ENCODE assay signal across 9 cellular contexts in the genomic region with DNA sequence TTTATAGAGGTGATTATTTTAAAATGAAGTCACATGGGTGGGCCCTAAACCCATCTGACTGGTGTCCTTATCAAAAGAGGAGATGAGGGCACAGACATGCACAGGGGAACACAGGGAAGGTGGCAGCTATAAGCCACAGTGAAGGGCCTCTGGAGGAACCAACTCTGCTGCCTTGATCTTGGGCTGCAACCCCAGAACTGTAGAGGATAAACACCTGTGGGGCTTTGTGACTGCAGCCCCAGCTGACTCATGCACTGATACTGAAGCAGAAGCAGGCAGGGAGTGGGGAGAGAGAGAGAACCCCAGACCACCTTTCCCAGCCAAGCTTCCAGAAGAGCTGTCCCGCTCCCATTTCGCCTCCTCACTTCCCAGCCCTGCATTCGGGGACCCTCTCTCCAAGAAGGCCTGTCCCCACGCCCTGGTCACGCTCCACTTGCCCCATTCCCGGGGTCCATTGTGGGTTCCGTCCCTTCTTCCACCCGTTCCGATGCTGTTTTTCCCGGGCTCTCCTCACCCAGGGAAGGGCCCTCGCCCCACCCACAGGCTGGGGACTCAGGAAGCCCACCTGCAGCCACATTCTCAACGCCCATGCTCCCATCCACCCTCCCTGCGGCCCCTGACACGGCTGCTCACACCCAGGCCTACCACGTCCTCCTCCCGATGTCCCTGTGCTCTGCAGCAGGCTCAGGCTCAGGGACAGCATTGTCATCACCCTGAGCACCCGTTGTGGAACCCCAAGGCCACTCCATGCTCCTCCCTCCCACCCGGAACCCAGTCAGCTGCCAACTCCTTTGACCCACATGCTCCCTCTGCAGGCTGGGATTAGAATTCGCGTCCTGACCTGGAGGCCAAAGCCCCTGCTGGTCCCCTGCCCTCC.
DNase-seq lines count a peak whose midpoint lies in the region; ATAC-seq, FAIRE-seq and TF ChIP-seq lines count a peak whose summit lies in the region.
"Had no signal": no experiment of that assay in that cellular context is flagged by ENCODE, and none has a peak within 500 bp of the region (broad histone marks: within the 10 kb centered on the region; RNA-seq: fewer than 3 reads in every experiment).

No MANE protein-coding gene starts in this region.

- POLR2A ChIA-PET in BJ (lab: Charles Lee), result no interaction called here
- POLR2A ChIA-PET in RWPE1 (lab: Yijun Ruan, JAX; ENCODE audit: low non-redundant PET), result no interaction called here
- POLR2A ChIA-PET in naive thymus-derived CD8-positive, alpha-beta T cell (lab: Charles Lee), result no interaction called here
- POLR2A ChIA-PET in naive thymus-derived CD4-positive, alpha-beta T cell (lab: Charles Lee), result no interaction called here

- DNase-seq in BJ (ENCODE audit: low read depth) (no peak), GM18507 (ENCODE audit: extremely low spot score, insufficient read length, low read depth) (peak; percentile 54), RWPE1 (ENCODE audit: low spot score) (peak; percentile 63), fibroblast of villous mesenchyme (ENCODE audit: low read depth) (peak; percentile 26)
- DNase-seq in stimulated activated CD4-positive, alpha-beta T cell treated with anti-CD3 and anti-CD28 coated beads, Interleukin-2, amount 100 ng/mL, for 24 hours, result peak; percentile 21 to 31
- DNase-seq in naive thymus-derived CD8-positive, alpha-beta T cell, result no peak
- no peak for DNase-seq in naive thymus-derived CD4-positive, alpha-beta T cell

- FAIRE-seq in GM18507 (lab: Jason Lieb, UNC), result peak; percentile 26

- H3K27me3 ChIP-seq in BJ (ENCODE audit: control insufficient read depth, insufficient read depth, low read length), result peaks cover 10% of the 10 kb centered on the region
- no peaks in the 10 kb centered on the region for H3K27me3 ChIP-seq in naive thymus-derived CD4-positive, alpha-beta T cell (ENCODE audit: control insufficient read depth in 2 of 2, insufficient read depth in 2 of 2, low read length in 2 of 2)

- H3K27ac ChIP-seq in RWPE1, result no peak overlapping the region
- no peak overlapping the region for H3K27ac ChIP-seq in naive thymus-derived CD4-positive, alpha-beta T cell (ENCODE audit: low read depth, low read length)

- no peak for ATAC-seq in naive thymus-derived CD8-positive, alpha-beta T cell
- no peak for ATAC-seq in naive thymus-derived CD4-positive, alpha-beta T cell
- no peak for ATAC-seq in GM21447 (IDR thresholded peaks at IDR 0.05; ENCODE audit: unreplicated experiment)

- CTCF ChIA-PET in BJ (lab: Yijun Ruan, JAX) (interaction anchor here (0.8 to 3.0 kb wide), 5 partner anchors 11 to 875 kb away, joined by 3 to 10 read pairs (median 6); no protein-coding TSS in a partner anchor), RWPE1 (lab: Yijun Ruan, JAX) (interaction anchor here (0.6 to 1.4 kb wide), 3 partner anchors 8 to 261 kb away, joined by 3 to 4 read pairs (median 4); a partner anchor contains a TSS)
- CTCF ChIA-PET in naive thymus-derived CD4-positive, alpha-beta T cell (lab: Charles Lee), result no interaction called here

- peak; percentile 67 for TF ChIP-seq CTCF in BJ (IDR thresholded peaks at IDR 0.05; ENCODE audit: insufficient read depth, low read depth, low read length)
- TF ChIP-seq CTCF in RWPE1 (conservative IDR thresholded peaks at IDR 0.05; ENCODE audit: low read depth), result no peak; the same call in 1 of the 2 replicates
- peak; percentile 60 for TF ChIP-seq CTCF in fibroblast of villous mesenchyme (IDR thresholded peaks at IDR 0.05; ENCODE audit: insufficient read depth, low read depth, low read length)

- H3K9me3 ChIP-seq in naive thymus-derived CD4-positive, alpha-beta T cell (ENCODE audit: control insufficient read depth in 2 of 3, low read length in 3 of 3), result no peaks in the 10 kb centered on the region

- H3K4me1 Mint-ChIP-seq in naive thymus-derived CD8-positive, alpha-beta T cell, result no peaks in the 10 kb centered on the region
- no peaks in the 10 kb centered on the region for H3K4me1 Mint-ChIP-seq in naive thymus-derived CD4-positive, alpha-beta T cell
- H3K4me1 Mint-ChIP-seq: memory B cell had no signal

- H3K27me3 Mint-ChIP-seq in naive thymus-derived CD8-positive, alpha-beta T cell, result peaks cover 7 to 61% (median 26%) of the 10 kb centered on the region in 5 donors
- H3K27me3 Mint-ChIP-seq in naive thymus-derived CD4-positive, alpha-beta T cell, result peaks cover 0 to 42% (median 17%) of the 10 kb centered on the region in 5 donors

- H3K4me3 ChIP-seq in BJ (ENCODE audit: low read depth, low read length), result no peak overlapping the region
- H3K4me3 ChIP-seq in fibroblast of villous mesenchyme (ENCODE audit: low read depth, low read length), result no peak overlapping the region
- no peak overlapping the region for H3K4me3 ChIP-seq in naive thymus-derived CD4-positive, alpha-beta T cell (ENCODE audit: low read length)

- H3K4me1 ChIP-seq in naive thymus-derived CD4-positive, alpha-beta T cell (ENCODE audit: control insufficient read depth in 2 of 2, insufficient read depth in 2 of 2, low read length in 2 of 2), result no peaks in the 10 kb centered on the region

- no peaks in the 10 kb centered on the region for H3K36me3 ChIP-seq in BJ (ENCODE audit: control insufficient read depth, insufficient read depth, low read length)
- no peaks in the 10 kb centered on the region for H3K36me3 ChIP-seq in naive thymus-derived CD4-positive, alpha-beta T cell (ENCODE audit: control insufficient read depth in 2 of 3, insufficient read depth in 3 of 3, low read length in 3 of 3)

- H3K9me3 Mint-ChIP-seq in naive thymus-derived CD8-positive, alpha-beta T cell, result no peaks in the 10 kb centered on the region
- peaks cover 0 to 3% (median 0%) of the 10 kb centered on the region in 11 donors for H3K9me3 Mint-ChIP-seq in naive thymus-derived CD4-positive, alpha-beta T cell

- H3K36me3 Mint-ChIP-seq in naive thymus-derived CD8-positive, alpha-beta T cell, result no peaks in the 10 kb centered on the region
- no peaks in the 10 kb centered on the region for H3K36me3 Mint-ChIP-seq in naive thymus-derived CD4-positive, alpha-beta T cell

- H3K27ac Mint-ChIP-seq in naive thymus-derived CD8-positive, alpha-beta T cell, result no peak overlapping the region
- no peak overlapping the region for H3K27ac Mint-ChIP-seq in naive thymus-derived CD4-positive, alpha-beta T cell
- H3K27ac Mint-ChIP-seq: memory B cell had no signal

- no peak overlapping the region for H3K4me3 Mint-ChIP-seq in naive thymus-derived CD8-positive, alpha-beta T cell
- no peak overlapping the region for H3K4me3 Mint-ChIP-seq in naive thymus-derived CD4-positive, alpha-beta T cell
- H3K4me3 Mint-ChIP-seq: memory B cell had no signal

- intact Hi-C loops in naive thymus-derived CD4-positive, alpha-beta T cell (cut with micrococcal nuclease), result no loop called here

Comparison
In these comparisons a context has a peak if more than half of its experiments do, and no peak if none do; other contexts are left out.
1. DNase-seq: peak in GM18507 (single experiment), RWPE1 (single experiment), fibroblast of villous mesenchyme (single experiment) and stimulated activated CD4-positive, alpha-beta T cell treated with anti-CD3 and anti-CD28 coated beads, Interleukin-2, amount 100 ng/mL, for 24 hours (2 of 2); none in BJ (single experiment), naive thymus-derived CD8-positive, alpha-beta T cell (0 of 10) and naive thymus-derived CD4-positive, alpha-beta T cell (0 of 9).